In the genomic region with DNA sequence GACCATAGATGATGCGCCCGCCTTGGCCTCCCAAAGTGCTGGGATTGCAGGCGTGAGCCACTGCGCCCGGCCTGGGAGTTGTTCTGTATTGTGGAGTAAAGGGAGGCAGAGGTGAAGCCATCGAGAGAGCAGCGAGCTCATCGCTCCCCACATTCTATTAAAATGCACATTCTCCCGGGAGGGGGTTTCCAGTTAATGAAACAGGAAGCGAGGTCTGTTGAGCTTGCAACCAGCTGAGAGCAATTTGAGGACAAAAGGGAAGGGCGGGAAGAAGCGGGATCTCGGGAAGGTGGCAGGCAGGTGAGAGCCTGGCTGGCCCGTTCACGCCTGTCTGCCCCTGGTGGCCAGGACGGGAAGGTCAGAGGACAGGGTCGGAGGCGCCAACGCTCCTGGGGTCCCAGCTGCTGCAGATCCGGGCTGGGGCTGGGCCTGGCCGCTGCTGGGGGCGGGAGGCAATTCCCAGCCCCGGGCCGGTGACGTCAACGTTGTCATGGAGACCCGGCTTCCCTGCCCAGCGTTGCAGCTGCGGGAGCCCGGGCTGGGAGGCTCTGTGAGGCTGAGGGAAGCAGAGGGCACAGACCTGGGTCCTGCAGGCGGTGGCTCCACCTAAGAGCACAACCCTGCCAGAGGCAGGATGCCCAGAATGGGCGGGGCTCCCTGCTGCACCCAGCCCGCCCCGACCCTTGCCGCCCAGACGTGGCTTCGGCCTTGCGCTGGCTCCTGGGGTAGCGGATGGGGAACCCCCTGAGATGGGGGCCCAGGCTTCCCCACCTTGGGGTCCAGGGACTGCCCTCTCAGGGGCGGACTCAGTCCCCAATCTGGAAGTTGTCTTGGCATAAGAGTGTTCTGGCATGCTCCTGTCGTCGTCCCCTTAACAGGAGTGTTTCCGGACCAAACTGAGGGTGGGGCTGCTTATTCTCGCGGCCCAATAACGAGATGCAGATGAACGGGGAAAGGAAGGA, we compare ENCODE assay signal across 8 cellular contexts. TPM values are rescaled to one million over a fixed set of nuclear protein-coding genes. Genes with fewer than 3 reads are reported as not detected.
DNase-seq lines count a peak whose midpoint lies in the region; ATAC-seq, FAIRE-seq and TF ChIP-seq lines count a peak whose summit lies in the region.

No MANE protein-coding gene starts in this region.

- H3K9me2 ChIP-seq in PC-3 (replicated peaks; ENCODE audit: low read length) (no peaks in the 10 kb centered on the region), neural cell (ENCODE audit: insufficient read depth, low read length) (no peaks in the 10 kb centered on the region)

- peak overlapping the region; percentile 73 to 93 (median 88) for H3K4me3 Mint-ChIP-seq in CD4-positive, CD25-positive, alpha-beta regulatory T cell

- no peak overlapping the region for H3K9ac ChIP-seq in PC-3 (ENCODE audit: low read length)
- H3K9ac ChIP-seq in neural cell (ENCODE audit: low read length): peak overlapping the region; percentile 76
- H3K9ac ChIP-seq in subcutaneous abdominal adipose tissue (ENCODE audit: low read length in 5 of 5): peak overlapping the region in 1 of 5 donors; percentile 47

- H3K4me1 ChIP-seq in CD4-positive, CD25-positive, alpha-beta regulatory T cell (ENCODE audit: control insufficient read depth, insufficient read depth, low read length, poor library complexity, severe bottlenecking): peaks cover 13% of the 10 kb centered on the region
- H3K4me1 ChIP-seq in PC-3 (ENCODE audit: insufficient read depth, low read length) (no peaks in the 10 kb centered on the region; the same call in 1 of the 2 replicates), foreskin keratinocyte (peaks cover 3% of the 10 kb centered on the region), subcutaneous abdominal adipose tissue (ENCODE audit: control insufficient read depth in 5 of 5, insufficient read depth in 5 of 5, low read length in 5 of 5) (peaks cover 0 to 11% (median 11%) of the 10 kb centered on the region in 5 donors)

- H3K27ac ChIP-seq in CD4-positive, CD25-positive, alpha-beta regulatory T cell (ENCODE audit: insufficient read depth, low read length, poor library complexity, severe bottlenecking): peak overlapping the region; percentile 74
- H3K27ac ChIP-seq in PC-3 (ENCODE audit: low read length) (no peak overlapping the region), foreskin keratinocyte (peak overlapping the region; percentile 72), neural cell (ENCODE audit: low read length) (peak overlapping the region; percentile 82), subcutaneous abdominal adipose tissue (ENCODE audit: low read depth, low read length) (no peak overlapping the region)

- no peaks in the 10 kb centered on the region for H3K36me3 ChIP-seq in CD4-positive, CD25-positive, alpha-beta regulatory T cell (ENCODE audit: control insufficient read depth, insufficient read depth, low read length)
- H3K36me3 ChIP-seq in PC-3 (ENCODE audit: low read depth, low read length): no peaks in the 10 kb centered on the region
- no peaks in the 10 kb centered on the region for H3K36me3 ChIP-seq in neural cell (ENCODE audit: insufficient read depth, low read length)
- no peaks in the 10 kb centered on the region for H3K36me3 ChIP-seq in subcutaneous abdominal adipose tissue (ENCODE audit: control insufficient read depth in 5 of 5, insufficient read depth in 5 of 5, low read length in 5 of 5)

- DNase-seq in CD4-positive, CD25-positive, alpha-beta regulatory T cell: peak; percentile 37 to 83 (median 66)
- peak; percentile 82 for DNase-seq in HTR-8/SVneo (ENCODE audit: insufficient read length, low spot score)
- DNase-seq in PC-3: peak; percentile 44
- peak; percentile 30 for DNase-seq in activated gamma-delta T cell (lab: John Stamatoyannopoulos, UW)
- peak in 1 of 2 donors; percentile 59 for DNase-seq in foreskin keratinocyte

- peak overlapping the region; percentile 55 for H3K4me3 ChIP-seq in CD4-positive, CD25-positive, alpha-beta regulatory T cell (ENCODE audit: low read depth, low read length)
- H3K4me3 ChIP-seq in PC-3 (ENCODE audit: low read length) (peak overlapping the region; percentile 16; the same call in 1 of the 2 replicates), neural cell (ENCODE audit: low read length) (peak overlapping the region; percentile 59), subcutaneous abdominal adipose tissue (ENCODE audit: low read depth in 1 of 5, low read length in 5 of 5) (peak overlapping the region in 4 of 5 donors; percentile 43 to 66 (median 52))

- H3K79me2 ChIP-seq in PC-3 (ENCODE audit: low read length): no peaks in the 10 kb centered on the region
- no peaks in the 10 kb centered on the region for H3K79me2 ChIP-seq in neural cell (replicated peaks; ENCODE audit: insufficient read depth, low read length)

- H3K9me3 Mint-ChIP-seq in CD4-positive, CD25-positive, alpha-beta regulatory T cell: peaks cover 0 to 2% (median 0%) of the 10 kb centered on the region in 7 donors

- TF ChIP-seq CTCF in PC-3 (conservative IDR thresholded peaks at IDR 0.05; ENCODE audit: low read depth, low read length) (peak; percentile 64), foreskin keratinocyte (conservative IDR thresholded peaks at IDR 0.05) (peak; percentile 71), neural cell (IDR thresholded peaks at IDR 0.05; ENCODE audit: poor library complexity, severe bottlenecking) (peak; percentile 85)

- BruUV-seq in PC-3 (replicated peaks; lab: Mats Ljungman, UMichigan): no TSS peak

- peak; percentile 67 for TF ChIP-seq EP300 in neural cell (conservative IDR thresholded peaks at IDR 0.05; ENCODE audit: poor library complexity, severe bottlenecking)

- POLR2A ChIA-PET in PC-3 (lab: Charles Lee; ENCODE audit: unreplicated experiment): no interaction called here

- H2AFZ ChIP-seq in PC-3 (ENCODE audit: low read length) (peak overlapping the region; percentile 74), neural cell (ENCODE audit: low read depth, low read length) (peak overlapping the region; percentile 85)

- CTCF ChIA-PET in PC-3 (lab: Charles Lee): interaction anchor here (0.6 kb wide), 2 partner anchors 15 to 280 kb away, joined by 4 read pairs; no protein-coding TSS in a partner anchor

- peak; percentile 66 for TF ChIP-seq RAD21 in neural cell (conservative IDR thresholded peaks at IDR 0.05)

- peaks cover 0 to 31% (median 12%) of the 10 kb centered on the region in 4 donors for H3K4me1 Mint-ChIP-seq in CD4-positive, CD25-positive, alpha-beta regulatory T cell

- peak; percentile 89 to 93 for ATAC-seq in CD4-positive, CD25-positive, alpha-beta regulatory T cell (ENCODE audit: low read depth in 2 of 2)
- ATAC-seq in GM19463 (IDR thresholded peaks at IDR 0.05; ENCODE audit: unreplicated experiment) (peak; percentile 80), PC-3 (peak; percentile 81), foreskin keratinocyte (peak; percentile 90)

- peak overlapping the region; percentile 82 to 93 (median 92) for H3K27ac Mint-ChIP-seq in CD4-positive, CD25-positive, alpha-beta regulatory T cell

- peaks cover 8% of the 10 kb centered on the region for H3K27me3 Mint-ChIP-seq in CD4-positive, CD25-positive, alpha-beta regulatory T cell

- no peaks in the 10 kb centered on the region for H3K9me3 ChIP-seq in CD4-positive, CD25-positive, alpha-beta regulatory T cell (ENCODE audit: control insufficient read depth in 2 of 2, low read length in 2 of 2)
- H3K9me3 ChIP-seq in PC-3 (ENCODE audit: low read length) (no peaks in the 10 kb centered on the region), neural cell (ENCODE audit: low read length) (no peaks in the 10 kb centered on the region), subcutaneous abdominal adipose tissue (ENCODE audit: control insufficient read depth in 5 of 5, low read length in 5 of 5) (no peaks in the 10 kb centered on the region)

- no peaks in the 10 kb centered on the region for H3K27me3 ChIP-seq in CD4-positive, CD25-positive, alpha-beta regulatory T cell (ENCODE audit: control insufficient read depth, insufficient read depth, low read length)
- no peaks in the 10 kb centered on the region for H3K27me3 ChIP-seq in PC-3 (ENCODE audit: low read length)
- H3K27me3 ChIP-seq in foreskin keratinocyte: no peaks in the 10 kb centered on the region
- no peaks in the 10 kb centered on the region for H3K27me3 ChIP-seq in neural cell (ENCODE audit: insufficient read depth, low read depth, low read length)
- H3K27me3 ChIP-seq in subcutaneous abdominal adipose tissue (ENCODE audit: control insufficient read depth in 5 of 5, insufficient read depth in 4 of 5, low read length in 5 of 5): peaks cover 0 to 4% (median 0%) of the 10 kb centered on the region in 5 donors

- H4K20me1 ChIP-seq in PC-3 (ENCODE audit: low read length) (no peaks in the 10 kb centered on the region), neural cell (ENCODE audit: insufficient read depth) (no peaks in the 10 kb centered on the region)

- H3K4me2 ChIP-seq in PC-3 (ENCODE audit: low read length) (peak overlapping the region; percentile 65), neural cell (ENCODE audit: low read length) (peak overlapping the region; percentile 62)

- FAIRE-seq in HTR-8/SVneo (lab: Jason Lieb, UNC): peak; percentile 70

- H3F3A ChIP-seq in PC-3 (ENCODE audit: low read length, unreplicated experiment): no peaks in the 10 kb centered on the region
- H3F3A ChIP-seq in neural cell (ENCODE audit: insufficient read depth, low read length, poor library complexity, severe bottlenecking): no peaks in the 10 kb centered on the region

- intact Hi-C loops in PC-3 (cut with micrococcal nuclease): no loop called here

- no peaks in the 10 kb centered on the region for H3K36me3 Mint-ChIP-seq in CD4-positive, CD25-positive, alpha-beta regulatory T cell

TF ChIP-seq in neural cell, 6 proteins besides CTCF, POLR2A, EP300 and RAD21 (continues in another document):
- peak; percentile 45 for TF ChIP-seq TAF1 (IDR thresholded peaks at IDR 0.05; ENCODE audit: low read depth)
- TF ChIP-seq MXI1 (conservative IDR thresholded peaks at IDR 0.05; ENCODE audit: poor library complexity, severe bottlenecking): peak; percentile 8
- peak; percentile 84 for TF ChIP-seq POLR2AphosphoS5 (IDR thresholded peaks at IDR 0.05)

RNA-seq across cellular contexts. Expression of a gene that starts 48.7 kb away (rescaled TPM):
- 3.8 TPM for total RNA-seq in CD4-positive, CD25-positive, alpha-beta regulatory T cell
- polyA plus RNA-seq in CD4-positive, CD25-positive, alpha-beta regulatory T cell: 1 to 10 TPM in 2 of 4 donors, under 1 TPM in 1, not detected in 1; 0.59 to 1.5 (median 1.1) TPM
- total RNA-seq in PC-3 (2014; rRNA removed): 3.5 and 5.9 TPM in 2 replicates
- total RNA-seq in foreskin keratinocyte: 1.8 and 2.2 TPM in 2 replicates
- polyA plus RNA-seq in foreskin keratinocyte: 0.72 and 0.87 TPM in 2 replicates
- polyA plus RNA-seq in neural cell: 0.08 TPM in 1 of 2 replicates, not detected in the other
- 0.12 TPM in 1 of 2 replicates, not detected in the other for polyA minus RNA-seq in neural cell

Comparison
In these comparisons a context has a peak if more than half of its experiments do, and no peak if none do; other contexts are left out.
1. H3K27ac ChIP-seq: peak in CD4-positive, CD25-positive, alpha-beta regulatory T cell (single experiment), foreskin keratinocyte (single experiment) and neural cell (single experiment); none in PC-3 (single experiment) and subcutaneous abdominal adipose tissue (single experiment).
2. Peak in every context shown above with its lines, with median percentiles within 50 percentile points of each other: ATAC-seq, H3K4me3 ChIP-seq and CTCF ChIP-seq.